1 cellular context compared by ENCODE assay signal in genomic region chr4:17810260-17811077, GRCh38.
TF ChIP-seq lines count a peak whose summit lies in the region.

Gene DCAF16 (minus strand): TSS chr4:17810757. CDS start chr4:17804141, 6,616 bp downstream.
A gene with protein sequence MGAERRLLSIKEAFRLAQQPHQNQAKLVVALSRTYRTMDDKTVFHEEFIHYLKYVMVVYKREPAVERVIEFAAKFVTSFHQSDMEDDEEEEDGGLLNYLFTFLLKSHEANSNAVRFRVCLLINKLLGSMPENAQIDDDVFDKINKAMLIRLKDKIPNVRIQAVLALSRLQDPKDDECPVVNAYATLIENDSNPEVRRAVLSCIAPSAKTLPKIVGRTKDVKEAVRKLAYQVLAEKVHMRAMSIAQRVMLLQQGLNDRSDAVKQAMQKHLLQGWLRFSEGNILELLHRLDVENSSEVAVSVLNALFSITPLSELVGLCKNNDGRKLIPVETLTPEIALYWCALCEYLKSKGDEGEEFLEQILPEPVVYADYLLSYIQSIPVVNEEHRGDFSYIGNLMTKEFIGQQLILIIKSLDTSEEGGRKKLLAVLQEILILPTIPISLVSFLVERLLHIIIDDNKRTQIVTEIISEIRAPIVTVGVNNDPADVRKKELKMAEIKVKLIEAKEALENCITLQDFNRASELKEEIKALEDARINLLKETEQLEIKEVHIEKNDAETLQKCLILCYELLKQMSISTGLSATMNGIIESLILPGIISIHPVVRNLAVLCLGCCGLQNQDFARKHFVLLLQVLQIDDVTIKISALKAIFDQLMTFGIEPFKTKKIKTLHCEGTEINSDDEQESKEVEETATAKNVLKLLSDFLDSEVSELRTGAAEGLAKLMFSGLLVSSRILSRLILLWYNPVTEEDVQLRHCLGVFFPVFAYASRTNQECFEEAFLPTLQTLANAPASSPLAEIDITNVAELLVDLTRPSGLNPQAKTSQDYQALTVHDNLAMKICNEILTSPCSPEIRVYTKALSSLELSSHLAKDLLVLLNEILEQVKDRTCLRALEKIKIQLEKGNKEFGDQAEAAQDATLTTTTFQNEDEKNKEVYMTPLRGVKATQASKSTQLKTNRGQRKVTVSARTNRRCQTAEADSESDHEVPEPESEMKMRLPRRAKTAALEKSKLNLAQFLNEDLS (plus strand): TSS chr4:17810979. CDS start chr4:17811078, 99 bp downstream.

TF ChIP-seq in HepG2, 621 proteins besides CTCF, POLR2A, EP300 and RAD21 (continued from another document and continues in another):
- TF ChIP-seq GMEB1 (CRISPR knock-in tag; IDR thresholded peaks at IDR 0.05; ENCODE audit: borderline replicate concordance): peak; percentile 84
- peak; percentile 86 for TF ChIP-seq GABPA (IDR thresholded peaks at IDR 0.05; ENCODE audit: low read depth, low read length)
- TF ChIP-seq GABPA (CRISPR knock-in tag; IDR thresholded peaks at IDR 0.05; ENCODE audit: low read depth): peak; percentile 96
- peak; percentile 79 for TF ChIP-seq HOXA7 (CRISPR knock-in tag; IDR thresholded peaks at IDR 0.05)
- TF ChIP-seq, protein P1, sequence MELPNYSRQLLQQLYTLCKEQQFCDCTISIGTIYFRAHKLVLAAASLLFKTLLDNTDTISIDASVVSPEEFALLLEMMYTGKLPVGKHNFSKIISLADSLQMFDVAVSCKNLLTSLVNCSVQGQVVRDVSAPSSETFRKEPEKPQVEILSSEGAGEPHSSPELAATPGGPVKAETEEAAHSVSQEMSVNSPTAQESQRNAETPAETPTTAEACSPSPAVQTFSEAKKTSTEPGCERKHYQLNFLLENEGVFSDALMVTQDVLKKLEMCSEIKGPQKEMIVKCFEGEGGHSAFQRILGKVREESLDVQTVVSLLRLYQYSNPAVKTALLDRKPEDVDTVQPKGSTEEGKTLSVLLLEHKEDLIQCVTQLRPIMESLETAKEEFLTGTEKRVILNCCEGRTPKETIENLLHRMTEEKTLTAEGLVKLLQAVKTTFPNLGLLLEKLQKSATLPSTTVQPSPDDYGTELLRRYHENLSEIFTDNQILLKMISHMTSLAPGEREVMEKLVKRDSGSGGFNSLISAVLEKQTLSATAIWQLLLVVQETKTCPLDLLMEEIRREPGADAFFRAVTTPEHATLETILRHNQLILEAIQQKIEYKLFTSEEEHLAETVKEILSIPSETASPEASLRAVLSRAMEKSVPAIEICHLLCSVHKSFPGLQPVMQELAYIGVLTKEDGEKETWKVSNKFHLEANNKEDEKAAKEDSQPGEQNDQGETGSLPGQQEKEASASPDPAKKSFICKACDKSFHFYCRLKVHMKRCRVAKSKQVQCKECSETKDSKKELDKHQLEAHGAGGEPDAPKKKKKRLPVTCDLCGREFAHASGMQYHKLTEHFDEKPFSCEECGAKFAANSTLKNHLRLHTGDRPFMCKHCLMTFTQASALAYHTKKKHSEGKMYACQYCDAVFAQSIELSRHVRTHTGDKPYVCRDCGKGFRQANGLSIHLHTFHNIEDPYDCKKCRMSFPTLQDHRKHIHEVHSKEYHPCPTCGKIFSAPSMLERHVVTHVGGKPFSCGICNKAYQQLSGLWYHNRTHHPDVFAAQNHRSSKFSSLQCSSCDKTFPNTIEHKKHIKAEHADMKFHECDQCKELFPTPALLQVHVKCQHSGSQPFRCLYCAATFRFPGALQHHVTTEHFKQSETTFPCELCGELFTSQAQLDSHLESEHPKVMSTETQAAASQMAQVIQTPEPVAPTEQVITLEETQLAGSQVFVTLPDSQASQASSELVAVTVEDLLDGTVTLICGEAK (IDR thresholded peaks at IDR 0.05): peak; percentile 52
- TF ChIP-seq, protein P1 (CRISPR knock-in tag; IDR thresholded peaks at IDR 0.05): peak; percentile 88
- no peak for TF ChIP-seq THAP8 (CRISPR knock-in tag; IDR thresholded peaks at IDR 0.05; ENCODE audit: borderline replicate concordance)
- TF ChIP-seq ZNF256 (CRISPR knock-in tag; conservative IDR thresholded peaks at IDR 0.05): no peak
- 0 out of 2 replicates have a peak, but pooled peaks have one; percentile 61 for TF ChIP-seq JUND (CRISPR knock-in tag; IDR thresholded peaks at IDR 0.05)
- TF ChIP-seq ZNF432 (CRISPR knock-in tag; IDR thresholded peaks at IDR 0.05; ENCODE audit: borderline replicate concordance): no peak
- TF ChIP-seq PLSCR1 (CRISPR knock-in tag; IDR thresholded peaks at IDR 0.05; ENCODE audit: borderline replicate concordance): no peak
- TF ChIP-seq, protein P2, sequence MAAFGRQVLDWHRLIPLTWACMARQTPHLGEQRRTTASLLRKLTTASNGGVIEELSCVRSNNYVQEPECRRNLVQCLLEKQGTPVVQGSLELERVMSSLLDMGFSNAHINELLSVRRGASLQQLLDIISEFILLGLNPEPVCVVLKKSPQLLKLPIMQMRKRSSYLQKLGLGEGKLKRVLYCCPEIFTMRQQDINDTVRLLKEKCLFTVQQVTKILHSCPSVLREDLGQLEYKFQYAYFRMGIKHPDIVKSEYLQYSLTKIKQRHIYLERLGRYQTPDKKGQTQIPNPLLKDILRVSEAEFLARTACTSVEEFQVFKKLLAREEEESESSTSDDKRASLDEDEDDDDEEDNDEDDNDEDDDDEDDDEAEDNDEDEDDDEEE (CRISPR knock-in tag; IDR thresholded peaks at IDR 0.05): peak; percentile 24; the same call in 1 of the 2 replicates
- TF ChIP-seq ARNTL (CRISPR knock-in tag; IDR thresholded peaks at IDR 0.05): no peak
- peak; percentile 80; the same call in 1 of the 2 replicates for TF ChIP-seq ZNF337 (CRISPR knock-in tag; IDR thresholded peaks at IDR 0.05; ENCODE audit: borderline replicate concordance, low read depth)
- TF ChIP-seq KLF9 (CRISPR knock-in tag; IDR thresholded peaks at IDR 0.05; ENCODE audit: low read depth): no peak
- no peak for TF ChIP-seq POLR2AphosphoS2 (IDR thresholded peaks at IDR 0.05; ENCODE audit: low read depth, low read length)
- TF ChIP-seq ZNF136 (CRISPR knock-in tag; IDR thresholded peaks at IDR 0.05; ENCODE audit: low read depth): peak; percentile 55; the same call in 1 of the 2 replicates
- TF ChIP-seq U2AF2 (IDR thresholded peaks at IDR 0.05; ENCODE audit: low read depth, low read length): no peak
- no peak; the same call in 1 of the 2 replicates for TF ChIP-seq RERE (CRISPR knock-in tag; IDR thresholded peaks at IDR 0.05; ENCODE audit: low read depth)
- peak; percentile 94; the same call in 1 of the 2 replicates for TF ChIP-seq DR1 (CRISPR knock-in tag; IDR thresholded peaks at IDR 0.05)
- no peak for TF ChIP-seq PLRG1 (conservative IDR thresholded peaks at IDR 0.05)
- TF ChIP-seq NR2C2 (CRISPR knock-in tag; IDR thresholded peaks at IDR 0.05; ENCODE audit: borderline replicate concordance): peak; percentile 32; the same call in 1 of the 2 replicates
- TF ChIP-seq CENPX (CRISPR knock-in tag; IDR thresholded peaks at IDR 0.05): no peak
- TF ChIP-seq ZNF350 (CRISPR knock-in tag; IDR thresholded peaks at IDR 0.05; ENCODE audit: borderline replicate concordance, low read depth): peak; percentile 72; the same call in 1 of the 2 replicates
- TF ChIP-seq, protein P3, sequence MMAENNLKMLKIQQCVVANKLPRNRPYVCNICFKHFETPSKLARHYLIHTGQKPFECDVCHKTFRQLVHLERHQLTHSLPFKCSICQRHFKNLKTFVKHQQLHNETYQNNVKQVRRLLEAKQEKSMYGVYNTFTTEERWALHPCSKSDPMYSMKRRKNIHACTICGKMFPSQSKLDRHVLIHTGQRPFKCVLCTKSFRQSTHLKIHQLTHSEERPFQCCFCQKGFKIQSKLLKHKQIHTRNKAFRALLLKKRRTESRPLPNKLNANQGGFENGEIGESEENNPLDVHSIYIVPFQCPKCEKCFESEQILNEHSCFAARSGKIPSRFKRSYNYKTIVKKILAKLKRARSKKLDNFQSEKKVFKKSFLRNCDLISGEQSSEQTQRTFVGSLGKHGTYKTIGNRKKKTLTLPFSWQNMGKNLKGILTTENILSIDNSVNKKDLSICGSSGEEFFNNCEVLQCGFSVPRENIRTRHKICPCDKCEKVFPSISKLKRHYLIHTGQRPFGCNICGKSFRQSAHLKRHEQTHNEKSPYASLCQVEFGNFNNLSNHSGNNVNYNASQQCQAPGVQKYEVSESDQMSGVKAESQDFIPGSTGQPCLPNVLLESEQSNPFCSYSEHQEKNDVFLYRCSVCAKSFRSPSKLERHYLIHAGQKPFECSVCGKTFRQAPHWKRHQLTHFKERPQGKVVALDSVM (CRISPR knock-in tag; IDR thresholded peaks at IDR 0.05): peak; percentile 38; the same call in 1 of the 2 replicates
- TF ChIP-seq RXRA (CRISPR knock-in tag; IDR thresholded peaks at IDR 0.05): peak; percentile 23; the same call in 1 of the 2 replicates
- TF ChIP-seq CHCHD3 (CRISPR knock-in tag; IDR thresholded peaks at IDR 0.05): 0 out of 2 replicates have a peak, but pooled peaks have one; percentile 76
- TF ChIP-seq AHR (CRISPR knock-in tag; IDR thresholded peaks at IDR 0.05): no peak
- TF ChIP-seq NCOA2 (CRISPR knock-in tag; IDR thresholded peaks at IDR 0.05): 0 out of 2 replicates have a peak, but pooled peaks have one; percentile 25
